25 cellular contexts compared by ENCODE assay signal in genomic region chr9:5563417-5563815, GRCh38. TPM values are rescaled to one million over a fixed set of nuclear protein-coding genes. Genes with fewer than 3 reads are reported as not detected.
DNase-seq lines count a peak whose midpoint lies in the region; ATAC-seq and TF ChIP-seq lines count a peak whose summit lies in the region.
"Had no signal": no experiment of that assay in that cellular context is flagged by ENCODE, and none has a peak within 500 bp of the region (broad histone marks: within the 10 kb centered on the region; RNA-seq: fewer than 3 reads in every experiment).

No MANE protein-coding gene starts in this region.

- H3K9me3 ChIP-seq in mammary epithelial cell (replicated peaks; ENCODE audit: insufficient read depth, low read length), result no peaks in the 10 kb centered on the region
- no peaks in the 10 kb centered on the region for H3K9me3 ChIP-seq in thoracic aorta
- H3K9me3 ChIP-seq: MG63, uterus had no signal

- no peak overlapping the region for H4K5ac ChIP-seq in mesendoderm (ENCODE audit: low read length)

- no peaks in the 10 kb centered on the region for H3K27me3 ChIP-seq in mammary epithelial cell (ENCODE audit: insufficient read depth, low read length)
- H3K27me3 ChIP-seq in mesendoderm (ENCODE audit: insufficient read depth, low read length, poor library complexity), result no peaks in the 10 kb centered on the region
- no peaks in the 10 kb centered on the region for H3K27me3 ChIP-seq in thoracic aorta (replicated peaks; ENCODE audit: insufficient read depth)
- H3K27me3 ChIP-seq: hepatocyte, MG63, uterus had no signal

- CTCF ChIA-PET in mammary epithelial cell (lab: Charles Lee; ENCODE audit: low non-redundant PET), result no interaction called here
- CTCF ChIA-PET in MCF 10A (lab: Yijun Ruan, JAX), result interaction anchor here (1.6 to 2.7 kb wide), 3 partner anchors 26 to 113 kb away, joined by 7 to 12 read pairs (median 7); partner anchors contain the start of gene CD274

- H3K4me2 ChIP-seq in mammary epithelial cell (ENCODE audit: insufficient read depth, low read depth, low read length) (peak overlapping the region; percentile 45), mesendoderm (ENCODE audit: low read length) (no peak overlapping the region)
- H3K4me2 ChIP-seq: hepatocyte, PC-9 had no signal

- ATAC-seq in thoracic aorta (ENCODE audit: insufficient number of reproducible peaks, low FRiP score, low read depth), result no peak
- ATAC-seq in HG03342 (IDR thresholded peaks at IDR 0.05; ENCODE audit: unreplicated experiment), result no peak
- ATAC-seq: sciatic nerve had no signal

- no peak overlapping the region for H2AK5ac ChIP-seq in mesendoderm (ENCODE audit: low read length)

- dilution Hi-C loops in mammary epithelial cell (cut with HindIII; ENCODE audit: low sequenced_read_pairs), result loop anchor here (10.0 kb wide), 1 partner anchor 119 kb away; no protein-coding TSS in a partner anchor

- WGBS in mammary epithelial cell (ENCODE audit: low coverage, missing lambda C conversion rate), result 36% methylated on average over 2 of the region's 2 CpGs
- no CpG with 5 or more reads among the region's 2 CpGs for WGBS in mesendoderm (ENCODE audit: extremely low coverage, insufficient coverage, low lambda C conversion rate)

- H4K20me1 ChIP-seq in mammary epithelial cell (ENCODE audit: insufficient read depth, low read length), result no peaks in the 10 kb centered on the region

- DNase-seq in mammary epithelial cell (peak; percentile 51), MCF 10A (ENCODE audit: unreplicated experiment) (no peak), amniotic epithelial cell (ENCODE audit: low read depth) (peak; percentile 35), mesendoderm (no peak), thoracic aorta (ENCODE audit: low spot score) (no peak), glomerular visceral epithelial cell (ENCODE audit: extremely low spot score) (no peak), head of caudate nucleus (no peak)
- DNase-seq: activated CD4-positive, alpha-beta T cell treated with anti-CD3 and anti-CD28 coated beads for 4 hours; caudate nucleus; CD4-positive, CD25-positive, alpha-beta regulatory T cell; DMS79 treated with DMSO at 0.1 percent for 48 hours; effector CD4-positive, alpha-beta T cell; GOT3; kidney; NCI-H146; NCI-H82; nucleus accumbens; PC-9; uterus had no signal

- H3K56ac ChIP-seq in mesendoderm (ENCODE audit: low read length), result no peak overlapping the region

- no peaks in the 10 kb centered on the region for H3K79me1 ChIP-seq in mesendoderm (ENCODE audit: low read length)

- no peak overlapping the region for H3K9ac ChIP-seq in mammary epithelial cell (ENCODE audit: insufficient read depth, low read length)
- H3K9ac ChIP-seq in mesendoderm (ENCODE audit: low read length), result no peak overlapping the region

- in situ Hi-C loops in mammary epithelial cell (cut with MboI; ENCODE audit: low sequenced_read_pairs in 2 of 2), result no loop called here

- BruUV-seq in mammary epithelial cell (replicated peaks; lab: Mats Ljungman, UMichigan) (no TSS peak), MCF 10A (replicated peaks; lab: Mats Ljungman, UMichigan) (no TSS peak)

- no peak overlapping the region for H3K23ac ChIP-seq in mesendoderm (ENCODE audit: low read length)

- H3K27ac Mint-ChIP-seq in MCF 10A (ENCODE audit: low read depth, unreplicated experiment), result no peak overlapping the region
- H3K27ac Mint-ChIP-seq: mesothelial cell of epicardium had no signal

- H3K4me1 Mint-ChIP-seq in MCF 10A (ENCODE audit: insufficient read depth, unreplicated experiment), result peaks cover 18% of the 10 kb centered on the region

- no peak overlapping the region for H3K4ac ChIP-seq in mesendoderm (ENCODE audit: low read depth, low read length)

- no peak overlapping the region for H2BK5ac ChIP-seq in mesendoderm (ENCODE audit: low read length)

- peaks cover 12% of the 10 kb centered on the region for H3K9me3 Mint-ChIP-seq in MCF 10A (ENCODE audit: unreplicated experiment)

- intact Hi-C loops in mammary epithelial cell (cut with micrococcal nuclease) (loop anchor here (5.0 kb wide), 1 partner anchor 111 kb away; the partner anchor contains the start of gene CD274), MCF 10A (cut with micrococcal nuclease) (no loop called here), head of caudate nucleus (cut with DNase I) (no loop called here)

- H3K4me3 ChIP-seq in mammary epithelial cell (replicated peaks in 1 of 3; ENCODE audit: insufficient read depth in 1 of 3, low read depth in 2 of 3, low read length in 3 of 3), result no peak overlapping the region
- H3K4me3 ChIP-seq in mesendoderm (ENCODE audit: low read length), result no peak overlapping the region
- peak overlapping the region; percentile 8 for H3K4me3 ChIP-seq in thoracic aorta
- H3K4me3 ChIP-seq: hepatocyte, MG63, PC-9, uterus had no signal

- H3K79me2 ChIP-seq in mammary epithelial cell (ENCODE audit: insufficient read depth, low read length), result no peaks in the 10 kb centered on the region
- no peaks in the 10 kb centered on the region for H3K79me2 ChIP-seq in mesendoderm (ENCODE audit: control insufficient read depth, insufficient read depth, low read length)
- H3K79me2 ChIP-seq: hepatocyte had no signal

- H4K8ac ChIP-seq in mesendoderm (ENCODE audit: low read depth, low read length), result no peak overlapping the region

- H2BK120ac ChIP-seq in mesendoderm (ENCODE audit: low read depth, low read length), result no peak overlapping the region

- TF ChIP-seq CTCF in mammary epithelial cell (conservative IDR thresholded peaks at IDR 0.05 in 1 of 2, IDR thresholded peaks at IDR 0.05 in 1 of 2; ENCODE audit: extremely low read depth in 1 of 2, insufficient read depth in 1 of 2, low read depth in 1 of 2, low read length in 2 of 2), result no peak
- TF ChIP-seq CTCF in MCF 10A (IDR thresholded peaks at IDR 0.05; ENCODE audit: unreplicated experiment), result no peak
- no peak for TF ChIP-seq CTCF in thoracic aorta (IDR thresholded peaks at IDR 0.05)

- H3K36me3 ChIP-seq in mammary epithelial cell (ENCODE audit: insufficient read depth, low read length) (no peaks in the 10 kb centered on the region), mesendoderm (ENCODE audit: control insufficient read depth, insufficient read depth, low read length) (no peaks in the 10 kb centered on the region), thoracic aorta (no peaks in the 10 kb centered on the region)
- H3K36me3 ChIP-seq: MG63, uterus had no signal

- H3K27me3 Mint-ChIP-seq in MCF 10A (ENCODE audit: insufficient read depth, unreplicated experiment), result no peaks in the 10 kb centered on the region
- H3K27me3 Mint-ChIP-seq: CD4-positive, CD25-positive, alpha-beta regulatory T cell had no signal

- H2BK15ac ChIP-seq in mesendoderm (replicated peaks; ENCODE audit: low read depth), result no peak overlapping the region

- POLR2A ChIA-PET in MCF 10A (lab: Yijun Ruan, JAX), result interaction anchor here (0.7 to 1.4 kb wide), 2 partner anchors 114 to 624 kb away, joined by 3 to 5 read pairs; partner anchors contain the start of gene CD274

- H3K18ac ChIP-seq in mesendoderm (ENCODE audit: low read length), result peak overlapping the region; percentile 47

- peaks cover 45% of the 10 kb centered on the region for H3K4me1 ChIP-seq in mammary epithelial cell (ENCODE audit: insufficient read depth, low read length)
- peaks cover 2% of the 10 kb centered on the region for H3K4me1 ChIP-seq in mesendoderm (ENCODE audit: control insufficient read depth, low read depth, low read length)
- H3K4me1 ChIP-seq in thoracic aorta (ENCODE audit: control insufficient read depth in 1 of 2, low read depth in 2 of 2), result peaks cover 8 to 18% of the 10 kb centered on the region in 2 donors
- H3K4me1 ChIP-seq: uterus had no signal

- no peak overlapping the region for H3K4me3 Mint-ChIP-seq in MCF 10A (ENCODE audit: unreplicated experiment)
- H3K4me3 Mint-ChIP-seq: CD4-positive, CD25-positive, alpha-beta regulatory T cell; mesothelial cell of epicardium had no signal

- H3K27ac ChIP-seq in mammary epithelial cell (ENCODE audit: insufficient read depth, low read depth, low read length) (peak overlapping the region; percentile 56), mesendoderm (ENCODE audit: low read depth, low read length) (no peak overlapping the region), thoracic aorta (peak overlapping the region; percentile 59 to 72)
- H3K27ac ChIP-seq: hepatocyte, PC-9, uterus had no signal

- H3K36me3 Mint-ChIP-seq in MCF 10A (ENCODE audit: insufficient read depth, unreplicated experiment), result no peaks in the 10 kb centered on the region
- H3K36me3 Mint-ChIP-seq: mesothelial cell of epicardium had no signal

- no peak overlapping the region for H2AFZ ChIP-seq in mammary epithelial cell (ENCODE audit: low read depth, low read length)
- H2AFZ ChIP-seq: hepatocyte, PC-9 had no signal

RNA-seq across cellular contexts. Expression of gene PDCD1LG2, which starts 53.1 kb away (rescaled TPM):
- 10 to 100 TPM; 12.1 to 14.5 TPM for total RNA-seq in mammary epithelial cell
- polyA plus RNA-seq in mammary epithelial cell, result 7.8 TPM
- 5.6 TPM for polyA minus RNA-seq in mammary epithelial cell
- 1.8 and 3.2 TPM in 2 replicates for total RNA-seq in MCF 10A (2022)
- 0.04 TPM for polyA plus RNA-seq in mesendoderm (2013, experiment 1 of 2)
- 0.08 TPM for polyA plus RNA-seq in mesendoderm (2013, experiment 2 of 2)
- total RNA-seq in thoracic aorta, result 1 to 10 TPM; 1.1 to 4.5 TPM
- total RNA-seq: hepatocyte, mesothelial cell of epicardium, SK-MEL-5 had no signal
- polyA plus RNA-seq: hepatocyte had no signal

Comparison
In these comparisons a context has a peak if more than half of its experiments do, and no peak if none do; other contexts are left out.
1. DNase-seq: peak in mammary epithelial cell (single experiment) and amniotic epithelial cell (single experiment); none in MCF 10A (single experiment), mesendoderm (single experiment), thoracic aorta (single experiment), glomerular visceral epithelial cell (single experiment) and head of caudate nucleus (0 of 42).